9 cellular contexts compared by ENCODE assay signal in the genomic region with DNA sequence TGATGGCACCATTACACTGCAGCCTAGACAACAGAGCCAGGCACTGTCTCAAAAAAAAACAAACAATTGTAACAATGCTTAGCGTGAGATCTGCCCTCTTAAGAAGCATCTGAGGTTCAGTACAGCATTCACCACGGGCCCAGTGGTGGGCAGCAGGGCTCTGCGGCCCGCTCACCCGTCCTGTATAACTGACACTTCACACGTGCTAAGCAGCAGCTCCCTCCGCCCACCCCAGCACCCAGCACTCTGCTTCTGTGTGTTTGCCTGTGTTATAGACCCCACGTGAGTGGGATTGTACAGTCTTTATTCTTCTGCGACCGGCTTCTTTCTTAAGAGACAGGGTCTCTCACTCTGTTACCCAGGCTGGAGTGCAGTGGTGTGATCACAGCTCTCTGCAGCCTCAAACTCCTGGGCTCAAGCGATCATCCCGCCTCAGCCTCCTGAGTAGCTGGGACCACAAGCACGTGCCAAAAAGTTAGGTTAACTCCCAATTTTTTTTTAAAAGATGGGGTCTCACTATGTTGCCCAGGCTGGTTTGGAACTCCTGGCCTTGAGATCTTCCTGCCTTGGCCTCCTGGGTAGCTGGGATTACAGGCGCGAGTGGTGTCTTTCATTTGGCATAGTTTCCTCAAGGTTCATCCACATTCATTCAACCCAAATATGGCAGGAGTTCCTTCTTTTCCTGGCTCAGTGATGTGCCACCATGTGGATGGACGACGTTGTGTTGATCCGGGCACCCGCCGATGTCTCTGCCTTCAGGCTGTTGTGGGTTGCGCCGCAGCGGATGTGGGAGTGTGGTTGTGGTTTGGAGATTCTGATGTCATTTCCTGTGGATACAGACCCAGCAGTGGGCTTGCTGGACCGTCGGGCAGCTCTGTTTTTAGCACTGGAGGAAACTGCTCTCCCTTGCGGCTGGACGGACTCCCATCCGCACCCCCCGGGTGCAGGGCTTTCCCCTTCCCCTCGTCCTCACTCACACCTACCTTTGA.
DNase-seq lines count a peak whose midpoint lies in the region; ATAC-seq and TF ChIP-seq lines count a peak whose summit lies in the region.
"Had no signal": no experiment of that assay in that cellular context is flagged by ENCODE, and none has a peak within 500 bp of the region (broad histone marks: within the 10 kb centered on the region; RNA-seq: fewer than 3 reads in every experiment).

No MANE protein-coding gene starts in this region.

- DNase-seq in activated CD4-positive, alpha-beta T cell treated with anti-CD3 and anti-CD28 coated beads for 36 hours, result peak; percentile 89
- DNase-seq in chondrocyte (ENCODE audit: low spot score) (no peak), sciatic nerve (ENCODE audit: low spot score) (no peak), prostate gland (ENCODE audit: low spot score) (no peak), NCI-H1694 (lab: John Stamatoyannopoulos, UW) (no peak), Karpas-422 (no peak)

- H3K9me3 Mint-ChIP-seq in activated CD4-positive, alpha-beta T cell treated with anti-CD3 and anti-CD28 coated beads for 36 hours (ENCODE audit: low read depth), result no peaks in the 10 kb centered on the region
- no peaks in the 10 kb centered on the region for H3K9me3 Mint-ChIP-seq in chondrocyte (ENCODE audit: low read depth)

- H3K27me3 ChIP-seq in prostate gland (replicated peaks; ENCODE audit: insufficient read depth) (no peaks in the 10 kb centered on the region), Karpas-422 (ENCODE audit: low read length) (no peaks in the 10 kb centered on the region)
- H3K27me3 ChIP-seq: pancreas had no signal

- H3K27ac ChIP-seq in prostate gland (no peak overlapping the region), Karpas-422 (ENCODE audit: low read length) (no peak overlapping the region)
- H3K27ac ChIP-seq: pancreas had no signal

- no peak overlapping the region for H2AFZ ChIP-seq in Karpas-422 (ENCODE audit: low read length)

- H3K9ac ChIP-seq in Karpas-422 (ENCODE audit: low read length), result no peak overlapping the region

- H3K36me3 ChIP-seq in prostate gland, result peaks cover 14 to 49% of the 10 kb centered on the region in 2 donors
- peaks cover 17% of the 10 kb centered on the region for H3K36me3 ChIP-seq in Karpas-422 (ENCODE audit: insufficient read depth, low read length)

- no peak for TF ChIP-seq POLR2A in prostate gland (IDR thresholded peaks at IDR 0.05)

- H3K4me1 ChIP-seq in prostate gland (replicated peaks) (no peaks in the 10 kb centered on the region), Karpas-422 (ENCODE audit: low read length) (peaks cover 18% of the 10 kb centered on the region)
- H3K4me1 ChIP-seq: pancreas had no signal

- peaks cover 3% of the 10 kb centered on the region; the same call in 1 of the 2 replicates for H3K79me2 ChIP-seq in Karpas-422 (ENCODE audit: low read length)

- H3K4me3 Mint-ChIP-seq in activated CD4-positive, alpha-beta T cell treated with anti-CD3 and anti-CD28 coated beads for 36 hours, result peak overlapping the region; percentile 65
- H3K4me3 Mint-ChIP-seq in chondrocyte (ENCODE audit: unreplicated experiment), result no peak overlapping the region

- H3K4me1 Mint-ChIP-seq in activated CD4-positive, alpha-beta T cell treated with anti-CD3 and anti-CD28 coated beads for 36 hours, result peaks cover 19% of the 10 kb centered on the region
- peaks cover 16% of the 10 kb centered on the region for H3K4me1 Mint-ChIP-seq in chondrocyte (ENCODE audit: low read depth)

- CTCF ChIA-PET in activated CD4-positive, alpha-beta T cell treated with anti-CD3 and anti-CD28 coated beads for 36 hours (lab: Charles Lee), result interaction anchor here (0.7 to 1.1 kb wide), 3 partner anchors 33 to 161 kb away, joined by 3 to 4 read pairs (median 3); no protein-coding TSS in a partner anchor

- POLR2A ChIA-PET in activated CD4-positive, alpha-beta T cell treated with anti-CD3 and anti-CD28 coated beads for 36 hours (lab: Charles Lee), result no interaction called here

- intact Hi-C loops in activated CD4-positive, alpha-beta T cell treated with anti-CD3 and anti-CD28 coated beads for 36 hours (cut with DNase I, micrococcal nuclease), result no loop called here
- intact Hi-C loops in sciatic nerve (cut with DNase I) (loop anchor here (10.0 kb wide), 1 partner anchor 84 kb away; no protein-coding TSS in a partner anchor), prostate gland (cut with DNase I) (no loop called here)

- H3K27me3 Mint-ChIP-seq in activated CD4-positive, alpha-beta T cell treated with anti-CD3 and anti-CD28 coated beads for 36 hours, result no peaks in the 10 kb centered on the region
- no peaks in the 10 kb centered on the region for H3K27me3 Mint-ChIP-seq in chondrocyte (ENCODE audit: low read depth)

- H3K27ac Mint-ChIP-seq in activated CD4-positive, alpha-beta T cell treated with anti-CD3 and anti-CD28 coated beads for 36 hours, result peak overlapping the region; percentile 85
- peak overlapping the region; percentile 49 for H3K27ac Mint-ChIP-seq in chondrocyte (ENCODE audit: unreplicated experiment)

- no peak overlapping the region for H3K4me2 ChIP-seq in Karpas-422 (ENCODE audit: low read depth, low read length, poor library complexity, severe bottlenecking)

- 82% methylated on average over 29 of the region's 30 CpGs for WGBS in prostate gland

- H3K9me3 ChIP-seq in prostate gland (no peaks in the 10 kb centered on the region), Karpas-422 (ENCODE audit: low read length) (no peaks in the 10 kb centered on the region)
- H3K9me3 ChIP-seq: pancreas had no signal

- peaks cover 10% of the 10 kb centered on the region for H4K20me1 ChIP-seq in Karpas-422 (ENCODE audit: insufficient read depth, low read depth, low read length)

- H3K4me3 ChIP-seq in prostate gland (no peak overlapping the region), Karpas-422 (ENCODE audit: low read length) (no peak overlapping the region)
- H3K4me3 ChIP-seq: pancreas had no signal

- TF ChIP-seq CTCF in chondrocyte (IDR thresholded peaks at IDR 0.05) (peak; percentile 28), prostate gland (IDR thresholded peaks at IDR 0.05) (no peak)

- peak; percentile 51 for ATAC-seq in GM18502 (IDR thresholded peaks at IDR 0.05; ENCODE audit: poor library complexity, unreplicated experiment)
- peak; percentile 52 for ATAC-seq in HG03280 (IDR thresholded peaks at IDR 0.05; ENCODE audit: unreplicated experiment)
- ATAC-seq in activated CD4-positive, alpha-beta T cell treated with anti-CD3 and anti-CD28 coated beads for 36 hours, result peak; percentile 87
- peak; percentile 21 for ATAC-seq in sciatic nerve

- no peaks in the 10 kb centered on the region for H3K9me2 ChIP-seq in Karpas-422 (replicated peaks; ENCODE audit: insufficient read depth, low read length)

- H3K36me3 Mint-ChIP-seq in activated CD4-positive, alpha-beta T cell treated with anti-CD3 and anti-CD28 coated beads for 36 hours (ENCODE audit: low read depth), result peaks cover 35% of the 10 kb centered on the region
- H3K36me3 Mint-ChIP-seq in chondrocyte (ENCODE audit: low read depth), result peaks cover 24% of the 10 kb centered on the region

Comparison
In these comparisons a context has a peak if more than half of its experiments do, and no peak if none do; other contexts are left out.
1. ATAC-seq: peak in every context shown above with its lines; median percentile 87 in activated CD4-positive, alpha-beta T cell treated with anti-CD3 and anti-CD28 coated beads for 36 hours; 52 in HG03280; 51 in GM18502; 21 in sciatic nerve.